2 cellular contexts compared by ENCODE assay signal in the genomic region with DNA sequence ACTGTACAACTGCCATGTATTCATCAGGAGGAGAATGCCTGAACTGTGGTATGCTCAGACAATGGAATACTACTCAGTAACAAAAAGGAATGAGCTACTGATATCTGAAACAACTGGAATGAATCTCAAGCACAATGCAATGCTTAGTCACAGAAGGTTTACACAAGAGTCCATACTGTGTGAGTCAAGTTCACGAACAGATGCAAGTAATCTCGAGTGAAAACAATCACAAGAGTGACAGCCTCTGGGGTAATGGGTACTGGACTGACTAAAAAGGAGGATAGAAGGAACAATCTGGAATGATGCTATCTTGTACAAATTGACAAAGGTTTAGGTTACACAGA.
A peak's percentile ranks its signal among the peaks of the same experiment; 100 is the strongest.
TF ChIP-seq lines count a peak whose summit lies in the region.

No MANE protein-coding gene starts in this region.

TF ChIP-seq in IMR-90, 13 proteins besides CTCF, POLR2A, EP300 and RAD21:
- TF ChIP-seq USF2 (IDR thresholded peaks at IDR 0.05; ENCODE audit: low read depth, low read length) (no peak), MAZ (IDR thresholded peaks at IDR 0.05; ENCODE audit: borderline replicate concordance, low read depth, low read length) (no peak), FOS (IDR thresholded peaks at IDR 0.05; ENCODE audit: low read depth, low read length) (peak; percentile 18; the same call in 1 of the 2 replicates), RFX5 (IDR thresholded peaks at IDR 0.05; ENCODE audit: low read depth, low read length) (no peak), CEBPB (IDR thresholded peaks at IDR 0.05; ENCODE audit: low read depth, low read length) (peak; percentile 77)
TF ChIP-seq in IMR-90: peak in this region for 2.

TF ChIP-seq in K562, 482 proteins besides CTCF, POLR2A, EP300 and RAD21:
- TF ChIP-seq ZFP30 (CRISPR knock-in tag; IDR thresholded peaks at IDR 0.05; ENCODE audit: borderline replicate concordance) (no peak), ZNF146 (CRISPR knock-in tag; IDR thresholded peaks at IDR 0.05; ENCODE audit: unreplicated experiment) (peak; percentile 62)
